18 cellular contexts compared by ENCODE assay signal in genomic region chr14:35193161-35193560, GRCh38.
DNase-seq lines count a peak whose midpoint lies in the region; ATAC-seq and TF ChIP-seq lines count a peak whose summit lies in the region.
"Had no signal": no experiment of that assay in that cellular context is flagged by ENCODE, and none has a peak within 500 bp of the region (broad histone marks: within the 10 kb centered on the region; RNA-seq: fewer than 3 reads in every experiment).

No MANE protein-coding gene starts in this region.

- H3K27ac ChIP-seq in HEK293 (ENCODE audit: extremely low read depth, low read depth, low read length) (no peak overlapping the region), substantia nigra (ENCODE audit: low read depth, low read length, poor library complexity, severe bottlenecking) (peak overlapping the region; percentile 42), ascending aorta (no peak overlapping the region)
- H3K27ac ChIP-seq: BLaER1 had no signal

- H3K27me3 ChIP-seq in ascending aorta: no peaks in the 10 kb centered on the region
- H3K27me3 ChIP-seq: BE2C, BLaER1 had no signal

- ATAC-seq in GM18909 (IDR thresholded peaks at IDR 0.05; ENCODE audit: poor library complexity, unreplicated experiment): no peak
- ATAC-seq: CD8-positive, alpha-beta T cell had no signal

- DNase-seq in foreskin melanocyte: peak; percentile 66
- DNase-seq in substantia nigra (lab: John Stamatoyannopoulos, UW): no peak
- DNase-seq in anterior cingulate cortex (lab: John Stamatoyannopoulos, UW): no peak
- no peak for DNase-seq in inferior parietal cortex (ENCODE audit: extremely low spot score)
- DNase-seq in ascending aorta (ENCODE audit: low spot score in 2 of 2): no peak
- DNase-seq: 8988T; ACHN; BE2C; C1 segment of cervical spinal cord; Caco-2; Calu3; CD4-positive, CD25-positive, alpha-beta regulatory T cell; CD8-positive, alpha-beta T cell; DMS79 treated with DMSO at 0.1 percent for 48 hours; GF-D8 had no signal

- H3K4me3 ChIP-seq in HEK293 (ENCODE audit: low read depth, low read length) (no peak overlapping the region), ascending aorta (no peak overlapping the region)
- H3K4me3 ChIP-seq: BLaER1 had no signal

- no peaks in the 10 kb centered on the region for H3K4me1 ChIP-seq in HEK293 (ENCODE audit: control insufficient read depth, insufficient read depth, low read length)
- no peaks in the 10 kb centered on the region for H3K4me1 ChIP-seq in ascending aorta
- H3K4me1 ChIP-seq: BE2C, BLaER1, Caco-2 had no signal

- H3K9me3 ChIP-seq in HEK293 (ENCODE audit: control insufficient read depth, insufficient read depth, low read depth, low read length) (no peaks in the 10 kb centered on the region), ascending aorta (no peaks in the 10 kb centered on the region)
- H3K9me3 ChIP-seq: BE2C, BLaER1, Caco-2 had no signal

- POLR2A ChIA-PET in HEK293 (lab: Yijun Ruan, JAX): no interaction called here

- TF ChIP-seq CTCF in HEK293 (tag by site-specific recombination; IDR thresholded peaks at IDR 0.05): no peak
- TF ChIP-seq CTCF in ascending aorta (IDR thresholded peaks at IDR 0.05): no peak

- CTCF ChIA-PET in HEK293 (lab: Yijun Ruan, JAX): interaction anchor here (0.6 kb wide), 1 partner anchor 224 kb away, joined by 4 read pairs; no protein-coding TSS in a partner anchor

- H3K36me3 ChIP-seq in HEK293 (ENCODE audit: control insufficient read depth in 2 of 2, insufficient read depth in 1 of 2, low read length in 2 of 2) (no peaks in the 10 kb centered on the region; a peak in 1 of 3 replicates), ascending aorta (peaks cover 0 to 5% of the 10 kb centered on the region in 2 donors)
- H3K36me3 ChIP-seq: BE2C had no signal

- intact Hi-C loops in ascending aorta (cut with DNase I): no loop called here

TF ChIP-seq in HEK293, 187 proteins besides CTCF, POLR2A, EP300 and RAD21:
- TF ChIP-seq PRDM6 (tag by site-specific recombination; IDR thresholded peaks at IDR 0.05) (peak; percentile 49; the same call in 1 of the 2 replicates), ZNF792 (tag by site-specific recombination; IDR thresholded peaks at IDR 0.05) (no peak)
